ENCODE assay signal across 12 cellular contexts in the genomic region with DNA sequence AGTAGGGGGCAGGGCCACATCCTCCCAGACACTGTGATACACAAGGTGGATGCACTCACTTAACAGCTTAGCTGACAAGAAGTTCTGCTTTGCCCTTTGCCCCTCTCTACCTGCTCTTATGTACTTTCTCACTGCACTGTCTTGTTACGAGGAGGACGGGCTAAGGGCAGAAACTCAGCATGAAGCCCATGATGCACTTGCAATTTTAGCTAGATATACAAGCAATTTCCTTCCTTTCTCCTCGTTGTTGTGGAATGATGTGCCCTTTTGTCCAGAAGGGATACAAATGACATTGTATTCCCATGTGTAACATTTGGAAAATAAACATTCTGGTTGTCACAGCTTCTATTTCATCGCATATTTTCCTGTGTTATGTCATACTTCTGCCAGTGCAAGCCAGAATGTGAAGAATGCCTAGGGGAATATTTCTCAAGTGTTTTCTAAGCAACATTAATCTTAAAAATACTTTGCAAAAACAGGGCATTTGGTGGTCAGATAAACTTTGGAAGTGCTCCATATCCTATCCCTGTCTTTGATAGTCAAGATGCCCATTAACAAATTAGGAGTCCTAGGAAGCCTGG. TPM values are rescaled to one million over a fixed set of nuclear protein-coding genes. Genes with fewer than 3 reads are reported as not detected.
DNase-seq lines count a peak whose midpoint lies in the region; ATAC-seq, FAIRE-seq and TF ChIP-seq lines count a peak whose summit lies in the region.
"Had no signal": no experiment of that assay in that cellular context is flagged by ENCODE, and none has a peak within 500 bp of the region (broad histone marks: within the 10 kb centered on the region; RNA-seq: fewer than 3 reads in every experiment).

No MANE protein-coding gene starts in this region.

- no peaks in the 10 kb centered on the region for H3K27me3 Mint-ChIP-seq in stimulated activated naive CD8-positive, alpha-beta T cell treated with anti-CD3 and anti-CD28 coated beads, Interleukin-15, amount 100 ng/mL, for 72 hours

- no peak overlapping the region for H3K27ac Mint-ChIP-seq in stimulated activated naive CD8-positive, alpha-beta T cell treated with anti-CD3 and anti-CD28 coated beads, Interleukin-15, amount 100 ng/mL, for 72 hours
- H3K27ac Mint-ChIP-seq: CD14-positive monocyte, memory B cell had no signal

- no peak for ATAC-seq in stimulated activated naive CD8-positive, alpha-beta T cell treated with anti-CD3 and anti-CD28 coated beads, Interleukin-15, amount 100 ng/mL, for 72 hours
- ATAC-seq in GM19351 (IDR thresholded peaks at IDR 0.05; ENCODE audit: unreplicated experiment) (no peak), GM18858 (IDR thresholded peaks at IDR 0.05; ENCODE audit: unreplicated experiment) (no peak)

- no peaks in the 10 kb centered on the region for H3K9me3 Mint-ChIP-seq in stimulated activated naive CD8-positive, alpha-beta T cell treated with anti-CD3 and anti-CD28 coated beads, Interleukin-15, amount 100 ng/mL, for 72 hours
- H3K9me3 Mint-ChIP-seq: CD14-positive monocyte, memory B cell had no signal

- no peaks in the 10 kb centered on the region for H3K27me3 ChIP-seq in BJ (ENCODE audit: control insufficient read depth, insufficient read depth, low read length)
- H3K27me3 ChIP-seq in osteoblast (ENCODE audit: insufficient read depth, low read length): peaks cover 6% of the 10 kb centered on the region

- no peaks in the 10 kb centered on the region for H3K36me3 ChIP-seq in BJ (ENCODE audit: control insufficient read depth, insufficient read depth, low read length)
- H3K36me3 ChIP-seq in osteoblast (ENCODE audit: insufficient read depth, low read length): no peaks in the 10 kb centered on the region

- H3K27ac ChIP-seq in VCaP (peak overlapping the region; percentile 80), osteoblast (ENCODE audit: low read depth, low read length) (no peak overlapping the region)

- H3K79me2 ChIP-seq in osteoblast (ENCODE audit: insufficient read depth, low read length): no peaks in the 10 kb centered on the region

- H2AFZ ChIP-seq in osteoblast (ENCODE audit: low read length): no peak overlapping the region

- no peaks in the 10 kb centered on the region for H3K4me1 Mint-ChIP-seq in stimulated activated naive CD8-positive, alpha-beta T cell treated with anti-CD3 and anti-CD28 coated beads, Interleukin-15, amount 100 ng/mL, for 72 hours
- H3K4me1 Mint-ChIP-seq: memory B cell had no signal

- no peak overlapping the region for H3K4me3 Mint-ChIP-seq in stimulated activated naive CD8-positive, alpha-beta T cell treated with anti-CD3 and anti-CD28 coated beads, Interleukin-15, amount 100 ng/mL, for 72 hours
- H3K4me3 Mint-ChIP-seq: CD14-positive monocyte, memory B cell had no signal

- DNase-seq in BJ (ENCODE audit: low read depth) (peak; percentile 59), foreskin fibroblast (peak; percentile 64 to 73), osteoblast (ENCODE audit: insufficient read length, low spot score, missing footprints) (no peak), frontal cortex (ENCODE audit: low spot score in 2 of 2) (no peak)
- DNase-seq in stimulated activated naive CD8-positive, alpha-beta T cell treated with anti-CD3 and anti-CD28 coated beads, Interleukin-15, amount 100 ng/mL, for 72 hours: no peak
- DNase-seq: Kasumi-1, OCI-M1 had no signal

- FAIRE-seq in frontal cortex (lab: Jason Lieb, UNC): no peak

- no peaks in the 10 kb centered on the region for H4K20me1 ChIP-seq in osteoblast (ENCODE audit: insufficient read depth, low read length)

- H3K9me3 ChIP-seq in osteoblast (ENCODE audit: low read depth, low read length): no peaks in the 10 kb centered on the region

- POLR2A ChIA-PET in BJ (lab: Charles Lee): no interaction called here

- no peaks in the 10 kb centered on the region for H3K4me1 ChIP-seq in osteoblast (ENCODE audit: insufficient read depth, low read length)

- H3K4me3 ChIP-seq in BJ (ENCODE audit: low read depth, low read length): no peak overlapping the region
- H3K4me3 ChIP-seq in foreskin fibroblast (ENCODE audit: low read depth in 1 of 2, low read length in 2 of 2): no peak overlapping the region
- no peak overlapping the region for H3K4me3 ChIP-seq in osteoblast (ENCODE audit: insufficient read depth, low read length)

- CTCF ChIA-PET in BJ (lab: Yijun Ruan, JAX): no interaction called here

- TF ChIP-seq CTCF in BJ (IDR thresholded peaks at IDR 0.05; ENCODE audit: insufficient read depth, low read depth, low read length) (no peak), VCaP (conservative IDR thresholded peaks at IDR 0.05) (no peak), foreskin fibroblast (IDR thresholded peaks at IDR 0.05; ENCODE audit: low read depth, low read length) (no peak), osteoblast (IDR thresholded peaks at IDR 0.05; ENCODE audit: extremely low read depth, low read depth, low read length) (no peak)

- H3K4me2 ChIP-seq in osteoblast (ENCODE audit: insufficient read depth, low read length): peak overlapping the region; percentile 9

RNA-seq across cellular contexts. Expression of a gene that starts 47.2 kb away (rescaled TPM):
- 0.10 and 0.36 TPM in 2 replicates for polyA plus RNA-seq in BJ (2011; rRNA removed)
- polyA minus RNA-seq in BJ (2011; rRNA and poly(A)+ RNA removed): 0.10 and 0.47 TPM in 2 replicates
- total RNA-seq in osteoblast (4.1 and 5.8 TPM in 2 replicates), frontal cortex (13.5 TPM)

Comparison
In these comparisons a context has a peak if more than half of its experiments do, and no peak if none do; other contexts are left out.
1. DNase-seq: peak in BJ (single experiment) and foreskin fibroblast (2 of 2); none in osteoblast (single experiment), frontal cortex (0 of 2) and stimulated activated naive CD8-positive, alpha-beta T cell treated with anti-CD3 and anti-CD28 coated beads, Interleukin-15, amount 100 ng/mL, for 72 hours (0 of 2).